1 cellular context compared by ENCODE assay signal in the genomic region with DNA sequence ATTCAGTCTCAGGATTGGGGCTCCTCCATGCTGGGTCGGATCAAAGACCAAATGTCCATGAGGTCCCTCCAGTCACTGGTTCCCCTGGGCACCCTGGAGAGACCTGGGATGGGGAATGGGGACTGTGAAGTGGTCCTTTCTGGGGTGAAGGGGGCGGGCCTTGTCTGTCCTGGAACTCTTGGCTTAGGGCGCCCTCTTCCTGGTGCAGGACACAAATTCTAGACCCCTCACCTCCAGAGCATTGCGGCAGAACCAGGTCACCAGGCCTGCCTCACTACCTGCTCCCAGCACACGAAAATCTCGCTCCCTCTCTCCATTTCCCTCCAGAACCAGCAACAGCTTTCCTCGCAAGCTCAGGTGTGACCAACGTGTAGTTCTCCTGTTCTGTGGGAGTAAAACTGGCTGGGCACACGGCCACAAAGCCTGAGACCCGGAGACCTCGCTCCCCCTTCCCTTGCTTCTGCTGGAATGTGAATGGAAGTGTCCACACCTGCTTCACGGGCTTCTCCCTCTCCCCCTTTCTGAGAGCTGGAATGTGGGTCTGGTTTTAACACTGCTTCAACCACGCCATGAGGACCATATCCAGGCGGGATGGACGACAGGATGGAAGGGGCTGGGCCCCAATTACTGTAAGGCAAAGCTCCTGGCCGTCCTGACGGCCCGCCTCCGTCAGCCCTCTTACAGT.
TF ChIP-seq lines count a peak whose summit lies in the region.

No MANE protein-coding gene starts in this region.

TF ChIP-seq in H1, 55 proteins besides CTCF, POLR2A, EP300 and RAD21 (continued from another document):
- TF ChIP-seq EGR1 (IDR thresholded peaks at IDR 0.05; ENCODE audit: borderline replicate concordance, low read depth, low read length) (0 out of 2 replicates have a peak, but pooled peaks have one; percentile 12), CEBPB (IDR thresholded peaks at IDR 0.05; ENCODE audit: low read depth, low read length) (no peak), SIX5 (IDR thresholded peaks at IDR 0.05; ENCODE audit: low read depth, low read length) (no peak)
